In the genomic region with DNA sequence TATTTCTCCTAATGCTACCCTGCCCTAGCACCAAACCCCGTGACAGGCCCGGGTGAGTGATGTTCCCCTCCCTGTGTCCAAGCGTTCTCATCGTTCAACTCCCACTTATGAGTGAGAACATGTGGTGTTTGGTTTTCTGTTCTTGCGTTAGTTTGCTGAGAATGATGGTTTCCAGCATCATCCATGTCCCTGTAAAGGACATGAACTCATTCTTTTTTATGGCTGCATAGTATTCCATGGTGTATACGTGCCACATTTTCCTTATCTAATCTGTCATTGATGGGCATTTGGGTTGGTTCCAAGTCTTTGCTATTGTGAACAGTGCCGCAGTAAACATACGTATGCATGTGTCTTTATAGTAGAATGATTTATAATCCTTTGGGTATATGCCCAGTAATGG, we compare ENCODE assay signal across 4 cellular contexts. TPM values are rescaled to one million over a fixed set of nuclear protein-coding genes. Genes with fewer than 3 reads are reported as not detected.
A peak's percentile ranks its signal among the peaks of the same experiment; 100 is the strongest.
DNase-seq lines count a peak whose midpoint lies in the region; ATAC-seq, FAIRE-seq and TF ChIP-seq lines count a peak whose summit lies in the region.
"Not testable (repeated sequence)": the region's sequence is repeated elsewhere in the genome, so short reads cannot be mapped to it uniquely, and the experiment has no call there.

No MANE protein-coding gene starts in this region.

- H3K4me1 Mint-ChIP-seq in activated CD4-positive, alpha-beta T cell treated with anti-CD3 and anti-CD28 coated beads, Interleukin-2, amount 10 ng/mL, durations not matched to agents 24 days and 14 days = not testable (repeated sequence)

- TF ChIP-seq CTCF in HEK293 (tag by site-specific recombination; IDR thresholded peaks at IDR 0.05); K562 (IDR thresholded peaks at IDR 0.05 in 2 of 3, conservative IDR thresholded peaks at IDR 0.05 in 1 of 3; ENCODE audit: insufficient read depth in 2 of 3, low read depth in 1 of 3, low read length in 3 of 3): not testable (repeated sequence)

- not testable (repeated sequence) for TF ChIP-seq POLR2A in K562 (conservative IDR thresholded peaks at IDR 0.05)

- not testable (repeated sequence) for H3K4me2 ChIP-seq in K562 (ENCODE audit: insufficient read depth, low read length)

- not testable (repeated sequence) for H3K9ac ChIP-seq in K562 (ENCODE audit: insufficient read depth in 1 of 2, low read depth in 2 of 2, low read length in 2 of 2)

- H3K4me1 ChIP-seq in HEK293 (ENCODE audit: control insufficient read depth, insufficient read depth, low read length); K562 (replicated peaks in 1 of 2; ENCODE audit: control insufficient read depth in 2 of 2, insufficient read depth in 2 of 2, low read length in 2 of 2): not testable (repeated sequence)

- not testable (repeated sequence) for BruUV-seq in K562 (replicated peaks; lab: Mats Ljungman, UMichigan)

- H3K79me2 ChIP-seq in K562 (ENCODE audit: control insufficient read depth, insufficient read depth, low read length) = peaks cover 72% of the 10 kb centered on the region

- WGBS in K562 (ENCODE audit: insufficient coverage, low coverage, missing lambda C conversion rate) = 97% methylated on average over 8 of the region's 8 CpGs

- H3K9me1 ChIP-seq in K562 (ENCODE audit: control insufficient read depth, insufficient read depth, low read length) = not testable (repeated sequence)

- not testable (repeated sequence) for H3K27me3 ChIP-seq in K562 (ENCODE audit: control insufficient read depth in 2 of 2, insufficient read depth in 2 of 2, low read length in 2 of 2)

- ATAC-seq in SK-N-SH treated with all-trans-retinoic acid at 6 μM for 48 hours, K562: not testable (repeated sequence)

- not testable (repeated sequence) for H3K4me3 ChIP-seq in HEK293 (ENCODE audit: low read depth, low read length); K562

- H3K9me3 Mint-ChIP-seq in activated CD4-positive, alpha-beta T cell treated with anti-CD3 and anti-CD28 coated beads, Interleukin-2, amount 10 ng/mL, durations not matched to agents 24 days and 14 days = peaks cover 13% of the 10 kb centered on the region

- not testable (repeated sequence) for H4K20me1 ChIP-seq in K562 (replicated peaks; ENCODE audit: control insufficient read depth, insufficient read depth, low read length)

- intact Hi-C loops in activated CD4-positive, alpha-beta T cell treated with anti-CD3 and anti-CD28 coated beads, Interleukin-2, amount 10 ng/mL, durations not matched to agents 24 days and 14 days (cut with micrococcal nuclease); K562 (cut with micrococcal nuclease): not testable (repeated sequence)

- not testable (repeated sequence) for H3K27me3 Mint-ChIP-seq in activated CD4-positive, alpha-beta T cell treated with anti-CD3 and anti-CD28 coated beads, Interleukin-2, amount 10 ng/mL, durations not matched to agents 24 days and 14 days

- H3K36me3 Mint-ChIP-seq in activated CD4-positive, alpha-beta T cell treated with anti-CD3 and anti-CD28 coated beads, Interleukin-2, amount 10 ng/mL, durations not matched to agents 24 days and 14 days (ENCODE audit: low read depth) = peaks cover 15% of the 10 kb centered on the region

- H3K36me3 ChIP-seq in HEK293 (ENCODE audit: control insufficient read depth in 2 of 2, insufficient read depth in 1 of 2, low read length in 2 of 2) = not testable (repeated sequence)
- H3K36me3 ChIP-seq in K562 (ENCODE audit: control insufficient read depth, insufficient read depth, low read length) = peaks cover 24% of the 10 kb centered on the region; the same call in 1 of the 3 replicates

- CTCF ChIA-PET in HEK293 (lab: Yijun Ruan, JAX); K562 (lab: Yijun Ruan, JAX; ENCODE audit: low intra/inter-chr PET ratio): not testable (repeated sequence)

- not testable (repeated sequence) for H3K4me3 Mint-ChIP-seq in activated CD4-positive, alpha-beta T cell treated with anti-CD3 and anti-CD28 coated beads, Interleukin-2, amount 10 ng/mL, durations not matched to agents 24 days and 14 days

- not testable (repeated sequence) for TF ChIP-seq RAD21 in K562 (CRISPR knock-in tag; conservative IDR thresholded peaks at IDR 0.05 in 1 of 2, IDR thresholded peaks at IDR 0.05 in 1 of 2)

- TF ChIP-seq EP300 in K562 (IDR thresholded peaks at IDR 0.05; ENCODE audit: low read length) = not testable (repeated sequence)

- H3K27ac ChIP-seq in HEK293 (ENCODE audit: extremely low read depth, low read depth, low read length); K562 (ENCODE audit: extremely low read depth, low read depth, low read length): not testable (repeated sequence)

- H3K9me3 ChIP-seq in HEK293 (ENCODE audit: control insufficient read depth, insufficient read depth, low read depth, low read length); K562 (replicated peaks; ENCODE audit: control insufficient read depth, insufficient read depth, low read depth, low read length): not testable (repeated sequence)

- in situ Hi-C loops in K562 (cut with MboI) = not testable (repeated sequence)

- H3K27ac Mint-ChIP-seq in activated CD4-positive, alpha-beta T cell treated with anti-CD3 and anti-CD28 coated beads, Interleukin-2, amount 10 ng/mL, durations not matched to agents 24 days and 14 days = not testable (repeated sequence)

- peak; percentile 14 for DNase-seq in activated CD4-positive, alpha-beta T cell treated with anti-CD3 and anti-CD28 coated beads, Interleukin-2, amount 10 ng/mL, durations not matched to agents 24 days and 14 days
- not testable (repeated sequence) for DNase-seq in K562 (ENCODE audit: extremely low read depth in 1 of 4, low spot score in 3 of 4)

- POLR2A ChIA-PET in HEK293 (lab: Yijun Ruan, JAX); K562 (lab: Yijun Ruan, JAX): not testable (repeated sequence)

- not testable (repeated sequence) for FAIRE-seq in K562 (lab: Jason Lieb, UNC)

- not testable (repeated sequence) for H2AFZ ChIP-seq in K562 (ENCODE audit: low read depth, low read length)

TF ChIP-seq in SK-N-SH treated with all-trans-retinoic acid at 6 μM for 48 hours, 23 proteins besides CTCF, POLR2A, EP300 and RAD21:
- 0 out of 2 replicates have a peak, but pooled peaks have one; percentile 35 for TF ChIP-seq ZNF8 (CRISPR knock-in tag; IDR thresholded peaks at IDR 0.05)

TF ChIP-seq in K562, 482 proteins besides CTCF, POLR2A, EP300 and RAD21:
- 0 out of 2 replicates have a peak, but pooled peaks have one; percentile 48 for TF ChIP-seq BCOR (IDR thresholded peaks at IDR 0.05)
- peak in 1 of 2 experiments; percentile 55; a peak in 1 of 4 replicates for TF ChIP-seq KDM1A (IDR thresholded peaks at IDR 0.05)
- peak; percentile 87 for TF ChIP-seq ZNF146 (CRISPR knock-in tag; IDR thresholded peaks at IDR 0.05; ENCODE audit: unreplicated experiment)

RNA-seq across cellular contexts. Expression of gene CEP57L1, which starts 14.4 kb away (rescaled TPM):
- total RNA-seq in activated CD4-positive, alpha-beta T cell treated with anti-CD3 and anti-CD28 coated beads, Interleukin-2, amount 10 ng/mL, durations not matched to agents 24 days and 14 days = 14.2 and 15.3 TPM in 2 replicates
- total RNA-seq in K562 (2011; cell fraction: chromatin; rRNA removed; ENCODE audit: low replicate concordance) = 19.9 and 82.4 TPM in 2 replicates
- total RNA-seq in K562 (2011; cell fraction: nucleolus; rRNA removed) = 9.7 and 18.8 TPM in 2 replicates
- 27.3 and 41.5 TPM in 2 replicates for total RNA-seq in K562 (2011; cell fraction: nucleoplasm; rRNA removed)
- total RNA-seq in K562 (2014; rRNA removed) (51.0 and 58.0 TPM in 2 replicates), K562 (2014; rRNA removed; fragmentation: Illumina TruSeq; extraction: Trizol) (80.0 and 85.7 TPM in 2 replicates), K562 (2015; rRNA removed; fragmentation: Illumina TruSeq; extraction: Trizol) (70.6 and 79.7 TPM in 2 replicates), K562 (2021) (41.8 and 42.4 TPM in 2 replicates)
- polyA plus RNA-seq in K562 (2011; rRNA removed) (49.9 and 60.7 TPM in 2 replicates), K562 (2014; fragmentation: Illumina TruSeq; extraction: Trizol) (52.1 and 61.8 TPM in 2 replicates), K562 (2014; fragmentation: Nextera tagmentation; extraction: Ambion mirVana) (10 to 100 TPM; 70.0 to 88.6 TPM), K562 (2014; rRNA removed) (39.4 and 49.7 TPM in 2 replicates)
- 23.2 and 23.8 TPM in 2 replicates for polyA plus RNA-seq in K562 (2011; cell fraction: cytosol; rRNA removed)
- 24.9 and 33.2 TPM in 2 replicates for polyA plus RNA-seq in K562 (2011; cell fraction: nucleus; rRNA removed)
- polyA plus RNA-seq in K562 (2012) = 29.7 and 29.9 TPM in 2 replicates
- 70.2 and 71.2 TPM in 2 replicates for polyA minus RNA-seq in K562 (2011; rRNA and poly(A)+ RNA removed)
- 21.7 and 24.7 TPM in 2 replicates for polyA minus RNA-seq in K562 (2011; cell fraction: cytosol; rRNA and poly(A)+ RNA removed)
- 22.1 and 47.1 TPM in 2 replicates for polyA minus RNA-seq in K562 (2011; cell fraction: nucleus; rRNA and poly(A)+ RNA removed)

RNA-seq across cellular contexts. Expression of gene SESN1, which starts 15.0 kb away (rescaled TPM):
- 9.3 and 11.5 TPM in 2 replicates for total RNA-seq in activated CD4-positive, alpha-beta T cell treated with anti-CD3 and anti-CD28 coated beads, Interleukin-2, amount 10 ng/mL, durations not matched to agents 24 days and 14 days
- 8.5 and 25.3 TPM in 2 replicates for total RNA-seq in K562 (2011; cell fraction: chromatin; rRNA removed; ENCODE audit: low replicate concordance)
- 4.8 and 6.3 TPM in 2 replicates for total RNA-seq in K562 (2011; cell fraction: nucleolus; rRNA removed)
- total RNA-seq in K562 (2011; cell fraction: nucleoplasm; rRNA removed) = 9.5 and 18.4 TPM in 2 replicates
- total RNA-seq in K562 (2014; rRNA removed) = 6.4 and 6.8 TPM in 2 replicates
- 9.4 and 9.8 TPM in 2 replicates for total RNA-seq in K562 (2014; rRNA removed; fragmentation: Illumina TruSeq; extraction: Trizol)
- total RNA-seq in K562 (2015; rRNA removed; fragmentation: Illumina TruSeq; extraction: Trizol) = 9.7 and 11.2 TPM in 2 replicates
- 6.6 and 7.4 TPM in 2 replicates for total RNA-seq in K562 (2021)
- polyA plus RNA-seq in K562 (2011; rRNA removed) = 13.0 and 13.3 TPM in 2 replicates
- polyA plus RNA-seq in K562 (2011; cell fraction: cytosol; rRNA removed) = 2.5 and 5.3 TPM in 2 replicates
- 5.8 and 10.1 TPM in 2 replicates for polyA plus RNA-seq in K562 (2011; cell fraction: nucleus; rRNA removed)
- 7.7 and 8.8 TPM in 2 replicates for polyA plus RNA-seq in K562 (2012)
- polyA plus RNA-seq in K562 (2014; fragmentation: Illumina TruSeq; extraction: Trizol) = 8.5 and 8.9 TPM in 2 replicates
- 1 to 10 TPM; 3.1 to 3.8 TPM for polyA plus RNA-seq in K562 (2014; fragmentation: Nextera tagmentation; extraction: Ambion mirVana)
- 6.1 and 6.3 TPM in 2 replicates for polyA plus RNA-seq in K562 (2014; rRNA removed)
- 14.6 and 19.8 TPM in 2 replicates for polyA minus RNA-seq in K562 (2011; rRNA and poly(A)+ RNA removed)
- 3.3 and 4.3 TPM in 2 replicates for polyA minus RNA-seq in K562 (2011; cell fraction: cytosol; rRNA and poly(A)+ RNA removed)
- polyA minus RNA-seq in K562 (2011; cell fraction: nucleus; rRNA and poly(A)+ RNA removed) = 7.8 and 17.0 TPM in 2 replicates
